11 cellular contexts compared by ENCODE assay signal in genomic region chr2:86017901-86018896, GRCh38.
DNase-seq lines count a peak whose midpoint lies in the region; ATAC-seq and TF ChIP-seq lines count a peak whose summit lies in the region.
"Had no signal": no experiment of that assay in that cellular context is flagged by ENCODE, and none has a peak within 500 bp of the region (broad histone marks: within the 10 kb centered on the region; RNA-seq: fewer than 3 reads in every experiment).

No MANE protein-coding gene starts in this region.

- H3K4me1 ChIP-seq in BLaER1 (peaks cover 17% of the 10 kb centered on the region; the same call in 1 of the 2 replicates), GM23248 (ENCODE audit: insufficient read depth) (no peaks in the 10 kb centered on the region)
- H3K4me1 ChIP-seq in naive thymus-derived CD4-positive, alpha-beta T cell (ENCODE audit: control insufficient read depth in 2 of 2, insufficient read depth in 2 of 2, low read length in 2 of 2) = peaks cover 5 to 9% of the 10 kb centered on the region in 2 donors

- POLR2A ChIA-PET in naive thymus-derived CD4-positive, alpha-beta T cell (lab: Charles Lee) = interaction anchor here (0.6 to 1.6 kb wide), 2 partner anchors 129 to 131 kb away, joined by 3 read pairs; partner anchors contain the start of gene ST3GAL5

- intact Hi-C loops in naive thymus-derived CD4-positive, alpha-beta T cell (cut with micrococcal nuclease) = loop anchor here (1.0 kb wide), 1 partner anchor 18 kb away; no protein-coding TSS in a partner anchor

- peak; percentile 49 for DNase-seq in HK-2 (ENCODE audit: unreplicated experiment)
- DNase-seq in coronary artery (ENCODE audit: low spot score) = peak; percentile 60
- no peak for DNase-seq in naive thymus-derived CD4-positive, alpha-beta T cell
- no peak for DNase-seq in osteocyte (ENCODE audit: extremely low spot score, unreplicated experiment)
- no peak for DNase-seq in GM23248
- DNase-seq in pons (ENCODE audit: low spot score) = no peak
- DNase-seq: DMS153; effector CD4-positive, alpha-beta T cell; NCI-H1436 had no signal

- WGBS in GM23248 (ENCODE audit: low coverage in 1 of 2, low lambda C conversion rate in 2 of 2, missing lambda C conversion rate in 2 of 2), 2 experiments = 74 to 75% methylated on average over 22 of the region's 22 CpGs

- peaks cover 0 to 22% (median 12%) of the 10 kb centered on the region in 5 donors for H3K36me3 Mint-ChIP-seq in naive thymus-derived CD4-positive, alpha-beta T cell
- H3K36me3 Mint-ChIP-seq in osteocyte (ENCODE audit: unreplicated experiment) = peaks cover 4% of the 10 kb centered on the region

- H3K9ac ChIP-seq in BLaER1 (no peak overlapping the region), GM23248 (no peak overlapping the region)

- peaks cover 0 to 25% (median 13%) of the 10 kb centered on the region in 7 donors for H3K4me1 Mint-ChIP-seq in naive thymus-derived CD4-positive, alpha-beta T cell
- H3K4me1 Mint-ChIP-seq in osteocyte (ENCODE audit: unreplicated experiment) = peaks cover 12% of the 10 kb centered on the region

- ATAC-seq in naive thymus-derived CD4-positive, alpha-beta T cell = no peak
- no peak for ATAC-seq in HG03439 (IDR thresholded peaks at IDR 0.05; ENCODE audit: unreplicated experiment)

- H3K4me3 ChIP-seq in BLaER1 = no peak overlapping the region
- H3K4me3 ChIP-seq in coronary artery = no peak overlapping the region
- H3K4me3 ChIP-seq in naive thymus-derived CD4-positive, alpha-beta T cell (ENCODE audit: low read length) = no peak overlapping the region
- no peak overlapping the region for H3K4me3 ChIP-seq in GM23248

- H3K27ac Mint-ChIP-seq in naive thymus-derived CD4-positive, alpha-beta T cell = peak overlapping the region; percentile 9 to 80 (median 57)
- no peak overlapping the region for H3K27ac Mint-ChIP-seq in osteocyte (ENCODE audit: unreplicated experiment)

- H2AFZ ChIP-seq in GM23248 = no peak overlapping the region

- H3K9me2 ChIP-seq in GM23248 (ENCODE audit: insufficient read depth) = no peaks in the 10 kb centered on the region

- H3K4me2 ChIP-seq in BLaER1 (peak overlapping the region; percentile 28; the same call in 1 of the 2 replicates), GM23248 (ENCODE audit: unreplicated experiment) (no peak overlapping the region)

- TF ChIP-seq CTCF in coronary artery (IDR thresholded peaks at IDR 0.05) (no peak), osteocyte (IDR thresholded peaks at IDR 0.05) (no peak)

- H3K36me3 ChIP-seq in BLaER1 (0 out of 2 replicates have a peak, but pooled peaks cover 10% of the 10 kb centered on the region), GM23248 (ENCODE audit: low read depth) (no peaks in the 10 kb centered on the region)
- H3K36me3 ChIP-seq in naive thymus-derived CD4-positive, alpha-beta T cell (ENCODE audit: control insufficient read depth in 2 of 3, insufficient read depth in 3 of 3, low read length in 3 of 3) = no peaks in the 10 kb centered on the region

- H3K4me3 Mint-ChIP-seq in naive thymus-derived CD4-positive, alpha-beta T cell = no peak overlapping the region
- H3K4me3 Mint-ChIP-seq in osteocyte (ENCODE audit: unreplicated experiment) = no peak overlapping the region

- no peaks in the 10 kb centered on the region for H3F3A ChIP-seq in GM23248 (ENCODE audit: insufficient read depth)

- H3K9me3 ChIP-seq in BLaER1 = peaks cover 23% of the 10 kb centered on the region
- H3K9me3 ChIP-seq in naive thymus-derived CD4-positive, alpha-beta T cell (ENCODE audit: control insufficient read depth in 2 of 3, low read length in 3 of 3) = peaks cover 0 to 6% (median 4%) of the 10 kb centered on the region in 3 experiments
- H3K9me3 ChIP-seq in GM23248 (ENCODE audit: low read depth) = no peaks in the 10 kb centered on the region

- H3K9me3 Mint-ChIP-seq in naive thymus-derived CD4-positive, alpha-beta T cell = peaks cover 0 to 17% (median 9%) of the 10 kb centered on the region in 11 donors
- peaks cover 9% of the 10 kb centered on the region for H3K9me3 Mint-ChIP-seq in osteocyte (ENCODE audit: unreplicated experiment)

- H3K27me3 ChIP-seq in BLaER1 (no peaks in the 10 kb centered on the region), GM23248 (replicated peaks; ENCODE audit: insufficient read depth) (no peaks in the 10 kb centered on the region)
- H3K27me3 ChIP-seq in naive thymus-derived CD4-positive, alpha-beta T cell (ENCODE audit: control insufficient read depth in 2 of 2, insufficient read depth in 2 of 2, low read length in 2 of 2) = no peaks in the 10 kb centered on the region

- no peaks in the 10 kb centered on the region for H4K20me1 ChIP-seq in BLaER1
- no peaks in the 10 kb centered on the region for H4K20me1 ChIP-seq in GM23248 (ENCODE audit: insufficient read depth)

- H3K27ac ChIP-seq in BLaER1 (0 out of 2 replicates have a peak overlapping the region, but pooled peaks have one; percentile 22), coronary artery (no peak overlapping the region), GM23248 (no peak overlapping the region)
- no peak overlapping the region for H3K27ac ChIP-seq in naive thymus-derived CD4-positive, alpha-beta T cell (ENCODE audit: low read depth, low read length)

- H3K79me2 ChIP-seq in GM23248 (ENCODE audit: insufficient read depth) = no peaks in the 10 kb centered on the region

- in situ Hi-C loops in GM23248 (cut with MboI) = no loop called here

- CTCF ChIA-PET in naive thymus-derived CD4-positive, alpha-beta T cell (lab: Charles Lee) = no interaction called here

- H3K27me3 Mint-ChIP-seq in naive thymus-derived CD4-positive, alpha-beta T cell = no peaks in the 10 kb centered on the region
- no peaks in the 10 kb centered on the region for H3K27me3 Mint-ChIP-seq in osteocyte (ENCODE audit: unreplicated experiment)

Comparison
In these comparisons a context has a peak if more than half of its experiments do, and no peak if none do; other contexts are left out.
1. DNase-seq: peak in HK-2 (single experiment) and coronary artery (single experiment); none in naive thymus-derived CD4-positive, alpha-beta T cell (0 of 9), osteocyte (single experiment), GM23248 (single experiment) and pons (single experiment).